8 cellular contexts compared by ENCODE assay signal in genomic region chr13:27997904-27998522, GRCh38. TPM values are rescaled to one million over a fixed set of nuclear protein-coding genes. Genes with fewer than 3 reads are reported as not detected.
DNase-seq lines count a peak whose midpoint lies in the region; ATAC-seq and TF ChIP-seq lines count a peak whose summit lies in the region.

No MANE protein-coding gene starts in this region.

- POLR2A ChIA-PET in activated CD4-positive, alpha-beta memory T cell treated with anti-CD3 and anti-CD28 coated beads, Interleukin-2, amount 10 ng/mL, durations not matched to agents 7 days and 5 days (lab: Charles Lee) = no interaction called here

- H3K27me3 ChIP-seq in effector memory CD4-positive, alpha-beta T cell (replicated peaks; ENCODE audit: control insufficient read depth, insufficient read depth, low read length, poor library complexity, severe bottlenecking) = no peaks in the 10 kb centered on the region

- DNase-seq in A172 (ENCODE audit: low spot score) = peak; percentile 11
- peak; percentile 7 for DNase-seq in GM12864 (ENCODE audit: low read depth)
- DNase-seq in NCI-H1048 (lab: John Stamatoyannopoulos, UW) = peak; percentile 3
- DNase-seq in activated CD4-positive, alpha-beta memory T cell treated with anti-CD3 and anti-CD28 coated beads, Interleukin-2, amount 10 ng/mL, durations not matched to agents 7 days and 5 days = peak; percentile 35
- DNase-seq in islet precursor cell = peak; percentile 81
- DNase-seq in effector memory CD4-positive, alpha-beta T cell = no peak
- no peak for DNase-seq in stimulated activated CD4-positive, alpha-beta T cell treated with anti-CD3 and anti-CD28 coated beads, Interleukin-4, amount 100 ng/mL, for 1 hour

- no peak overlapping the region for H3K27ac Mint-ChIP-seq in activated CD4-positive, alpha-beta memory T cell treated with anti-CD3 and anti-CD28 coated beads, Interleukin-2, amount 10 ng/mL, durations not matched to agents 7 days and 5 days

- H3K36me3 Mint-ChIP-seq in activated CD4-positive, alpha-beta memory T cell treated with anti-CD3 and anti-CD28 coated beads, Interleukin-2, amount 10 ng/mL, durations not matched to agents 7 days and 5 days (ENCODE audit: low read depth) = no peaks in the 10 kb centered on the region

- no peaks in the 10 kb centered on the region for H3K9me3 Mint-ChIP-seq in activated CD4-positive, alpha-beta memory T cell treated with anti-CD3 and anti-CD28 coated beads, Interleukin-2, amount 10 ng/mL, durations not matched to agents 7 days and 5 days

- no peak for ATAC-seq in GM21825 (IDR thresholded peaks at IDR 0.05; ENCODE audit: unreplicated experiment)

- H3K36me3 ChIP-seq in effector memory CD4-positive, alpha-beta T cell (ENCODE audit: control insufficient read depth, insufficient read depth, low read length) = no peaks in the 10 kb centered on the region

- CTCF ChIA-PET in activated CD4-positive, alpha-beta memory T cell treated with anti-CD3 and anti-CD28 coated beads, Interleukin-2, amount 10 ng/mL, durations not matched to agents 7 days and 5 days (lab: Charles Lee) = no interaction called here

- H3K27me3 Mint-ChIP-seq in activated CD4-positive, alpha-beta memory T cell treated with anti-CD3 and anti-CD28 coated beads, Interleukin-2, amount 10 ng/mL, durations not matched to agents 7 days and 5 days = no peaks in the 10 kb centered on the region

- H3K4me3 ChIP-seq in GM12864 (ENCODE audit: low read depth, low read length) = no peak overlapping the region
- no peak overlapping the region for H3K4me3 ChIP-seq in effector memory CD4-positive, alpha-beta T cell (ENCODE audit: insufficient read depth, low read depth, low read length, poor library complexity, severe bottlenecking)

- peak; percentile 67 for TF ChIP-seq CTCF in GM12864 (IDR thresholded peaks at IDR 0.05; ENCODE audit: low read depth, low read length, missing control alignments)

- no peak overlapping the region for H3K27ac ChIP-seq in effector memory CD4-positive, alpha-beta T cell (ENCODE audit: insufficient read depth, low read length, poor library complexity, severe bottlenecking)

- H3K4me3 Mint-ChIP-seq in activated CD4-positive, alpha-beta memory T cell treated with anti-CD3 and anti-CD28 coated beads, Interleukin-2, amount 10 ng/mL, durations not matched to agents 7 days and 5 days = no peak overlapping the region

- no peaks in the 10 kb centered on the region for H3K9me3 ChIP-seq in effector memory CD4-positive, alpha-beta T cell (ENCODE audit: control insufficient read depth, low read length)

- no peaks in the 10 kb centered on the region for H3K4me1 ChIP-seq in effector memory CD4-positive, alpha-beta T cell (ENCODE audit: control insufficient read depth, insufficient read depth, low read length, poor library complexity, severe bottlenecking)

- no peaks in the 10 kb centered on the region for H3K4me1 Mint-ChIP-seq in activated CD4-positive, alpha-beta memory T cell treated with anti-CD3 and anti-CD28 coated beads, Interleukin-2, amount 10 ng/mL, durations not matched to agents 7 days and 5 days

RNA-seq across cellular contexts. Expression of gene URAD, which starts 9.5 kb away (rescaled TPM):
- not detected in 2 replicates for total RNA-seq in A172 (2014; rRNA removed; shearing (Covaris generic))
- total RNA-seq in activated CD4-positive, alpha-beta memory T cell treated with anti-CD3 and anti-CD28 coated beads, Interleukin-2, amount 10 ng/mL, durations not matched to agents 7 days and 5 days = not detected

RNA-seq across cellular contexts. Expression of gene CDX2, which starts 28.9 kb away (rescaled TPM):
- total RNA-seq in A172 (2014; rRNA removed; shearing (Covaris generic)) = not detected in 2 replicates
- not detected for total RNA-seq in activated CD4-positive, alpha-beta memory T cell treated with anti-CD3 and anti-CD28 coated beads, Interleukin-2, amount 10 ng/mL, durations not matched to agents 7 days and 5 days

Comparison
In these comparisons a context has a peak if more than half of its experiments do, and no peak if none do; other contexts are left out.
1. DNase-seq: peak in A172 (single experiment), GM12864 (single experiment), NCI-H1048 (single experiment), activated CD4-positive, alpha-beta memory T cell treated with anti-CD3 and anti-CD28 coated beads, Interleukin-2, amount 10 ng/mL, durations not matched to agents 7 days and 5 days (single experiment) and islet precursor cell (single experiment); none in effector memory CD4-positive, alpha-beta T cell (0 of 3) and stimulated activated CD4-positive, alpha-beta T cell treated with anti-CD3 and anti-CD28 coated beads, Interleukin-4, amount 100 ng/mL, for 1 hour (single experiment).